In the genomic region with DNA sequence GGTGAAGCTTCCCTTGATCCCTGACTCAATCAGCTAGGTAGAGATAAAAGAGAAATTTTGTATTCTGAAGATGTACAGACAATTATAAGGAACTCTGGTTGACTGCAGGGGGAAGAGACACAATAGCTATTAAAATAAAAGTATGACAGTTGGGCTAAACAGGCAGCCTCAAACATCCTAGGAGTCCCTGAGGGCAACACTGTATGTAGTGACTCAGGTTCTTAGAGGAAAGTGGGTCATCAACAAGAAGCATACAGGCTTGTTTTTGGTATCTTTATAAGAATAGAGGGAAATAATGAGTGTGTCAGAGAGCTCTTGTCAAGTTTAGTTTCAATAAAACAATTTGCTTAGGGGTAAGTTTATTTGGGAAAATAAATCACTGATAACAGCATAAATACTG, we compare ENCODE assay signal across 20 cellular contexts.
"Had no signal": no experiment of that assay in that cellular context is flagged by ENCODE, and none has a peak within 500 bp of the region (broad histone marks: within the 10 kb centered on the region; RNA-seq: fewer than 3 reads in every experiment).

No MANE protein-coding gene starts in this region.

- H3K27ac ChIP-seq: brain microvascular endothelial cell, stomach, thoracic aorta had no signal

- H3K9me3 ChIP-seq: stomach, thoracic aorta had no signal

- H3K4me3 Mint-ChIP-seq: activated CD4-positive, alpha-beta T cell treated with anti-CD3 and anti-CD28 coated beads, Interleukin-2, amount 10 ng/mL, durations not matched to agents 24 days and 14 days; activated CD8-positive, alpha-beta T cell treated with anti-CD3 and anti-CD28 coated beads, Interleukin-2, amount 10 ng/mL, durations not matched to agents 7 days and 5 days; activated naive CD8-positive, alpha-beta T cell; dendritic cell treated with granulocyte-macrophage colony-stimulating factor and Interleukin-4, amounts not matched to agents 40 ng/mL and 50 ng/mL, for 4 days; effector memory CD8-positive, alpha-beta T cell had no signal

- H3K4me1 ChIP-seq: stomach had no signal

- ATAC-seq: activated CD8-positive, alpha-beta T cell treated with anti-CD3 and anti-CD28 coated beads, Interleukin-2, amount 10 ng/mL, durations not matched to agents 7 days and 5 days; effector memory CD8-positive, alpha-beta T cell; left ventricle myocardium superior; right cardiac atrium had no signal

- H3K4me3 ChIP-seq: smooth muscle cell, stomach, thoracic aorta had no signal

- H3K9me3 Mint-ChIP-seq: activated CD4-positive, alpha-beta T cell treated with anti-CD3 and anti-CD28 coated beads, Interleukin-2, amount 10 ng/mL, durations not matched to agents 24 days and 14 days; dendritic cell treated with granulocyte-macrophage colony-stimulating factor and Interleukin-4, amounts not matched to agents 40 ng/mL and 50 ng/mL, for 4 days; effector memory CD8-positive, alpha-beta T cell had no signal

- H3K36me3 ChIP-seq: brain microvascular endothelial cell, stomach, thoracic aorta had no signal

- H3K27me3 ChIP-seq: brain microvascular endothelial cell, stomach had no signal

- H3K27ac Mint-ChIP-seq: activated CD4-positive, alpha-beta T cell treated with anti-CD3 and anti-CD28 coated beads, Interleukin-2, amount 10 ng/mL, durations not matched to agents 24 days and 14 days; activated CD8-positive, alpha-beta T cell treated with anti-CD3 and anti-CD28 coated beads, Interleukin-2, amount 10 ng/mL, durations not matched to agents 7 days and 5 days; activated naive CD8-positive, alpha-beta T cell; dendritic cell treated with granulocyte-macrophage colony-stimulating factor and Interleukin-4, amounts not matched to agents 40 ng/mL and 50 ng/mL, for 4 days; effector memory CD8-positive, alpha-beta T cell; progenitor cell of endocrine pancreas had no signal

- DNase-seq: activated CD4-positive, alpha-beta T cell treated with anti-CD3 and anti-CD28 coated beads, Interleukin-2, amount 10 ng/mL, durations not matched to agents 24 days and 14 days; activated CD4-positive, CD25-positive, alpha-beta regulatory T cell; activated CD8-positive, alpha-beta memory T cell treated with anti-CD3 and anti-CD28 coated beads, Interleukin-2, amount 50 U/mL, for 4 hours; activated CD8-positive, alpha-beta T cell treated with anti-CD3 and anti-CD28 coated beads, Interleukin-2, amount 10 ng/mL, durations not matched to agents 7 days and 5 days; activated gamma-delta T cell; activated T-cell treated with anti-CD3 and anti-CD28 coated beads, Interleukin-2, amount 50 U/mL, for 48 hours; anterior cingulate cortex; brain microvascular endothelial cell; cerebellar nuclear complex; effector memory CD8-positive, alpha-beta T cell; hypothalamus; kidney glomerular epithelial cell; left ventricle myocardium superior; right cardiac atrium; stomach had no signal

- H3K27me3 Mint-ChIP-seq: activated CD4-positive, alpha-beta T cell treated with anti-CD3 and anti-CD28 coated beads, Interleukin-2, amount 10 ng/mL, durations not matched to agents 24 days and 14 days; activated naive CD8-positive, alpha-beta T cell; dendritic cell treated with granulocyte-macrophage colony-stimulating factor and Interleukin-4, amounts not matched to agents 40 ng/mL and 50 ng/mL, for 4 days; effector memory CD8-positive, alpha-beta T cell had no signal

- H3K4me1 Mint-ChIP-seq: activated CD4-positive, alpha-beta T cell treated with anti-CD3 and anti-CD28 coated beads, Interleukin-2, amount 10 ng/mL, durations not matched to agents 24 days and 14 days had no signal

- H3K4me2 ChIP-seq: smooth muscle cell had no signal

- H3K36me3 Mint-ChIP-seq: activated naive CD8-positive, alpha-beta T cell had no signal
